Comparison of ENCODE assay signal across 1 cellular context in the genomic region with DNA sequence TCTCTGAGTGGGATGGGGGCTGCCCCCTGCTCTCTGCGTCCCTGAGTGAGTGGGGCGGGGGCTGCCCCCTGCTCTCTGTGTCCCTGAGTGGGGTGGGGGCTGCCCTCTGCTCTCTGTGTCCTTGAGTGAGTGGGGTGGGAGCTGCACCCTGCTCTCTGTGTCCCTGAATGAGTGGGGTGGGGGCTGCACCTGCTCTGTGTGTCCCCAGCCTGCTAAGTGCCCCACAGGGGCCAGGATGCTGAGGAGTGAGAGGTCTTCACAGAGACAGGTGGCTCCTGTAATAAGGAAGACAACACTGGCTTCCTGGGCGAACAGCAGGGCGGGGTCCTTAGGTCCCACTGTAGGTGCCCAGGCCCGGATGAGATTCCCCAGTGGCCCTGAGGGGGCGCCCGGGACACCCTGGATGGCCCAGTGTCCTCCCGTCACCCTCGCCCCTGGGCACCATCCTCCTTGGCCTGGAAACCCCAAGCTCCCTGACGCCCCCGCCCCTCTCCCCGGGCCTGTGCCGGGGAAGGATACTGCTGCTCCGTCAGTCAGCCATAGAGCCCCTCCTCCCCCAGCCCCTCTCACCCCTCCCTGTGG.
TF ChIP-seq lines count a peak whose summit lies in the region.

No MANE protein-coding gene starts in this region.

TF ChIP-seq in H1, 55 proteins besides CTCF, POLR2A, EP300 and RAD21:
- TF ChIP-seq SAP30 (IDR thresholded peaks at IDR 0.05; ENCODE audit: insufficient read depth, insufficient replicate concordance, low read length), result no peak
TF ChIP-seq in H1: peak in this region for 0.
